7 cellular contexts compared by ENCODE assay signal in genomic region chr16:16420515-16420914, GRCh38. TPM values are rescaled to one million over a fixed set of nuclear protein-coding genes. Genes with fewer than 3 reads are reported as not detected.
DNase-seq lines count a peak whose midpoint lies in the region; ATAC-seq and TF ChIP-seq lines count a peak whose summit lies in the region.
"Not testable (repeated sequence)": the region's sequence is repeated elsewhere in the genome, so short reads cannot be mapped to it uniquely, and the experiment has no call there.
"Had no signal": no experiment of that assay in that cellular context is flagged by ENCODE, and none has a peak within 500 bp of the region (broad histone marks: within the 10 kb centered on the region; RNA-seq: fewer than 3 reads in every experiment).

No MANE protein-coding gene starts in this region.

- H3K27ac Mint-ChIP-seq in CD14-positive monocyte, result not testable (repeated sequence)

- ATAC-seq in Right ventricle myocardium inferior, result peak; percentile 43
- peak; percentile 41 for ATAC-seq in Right ventricle myocardium superior (ENCODE audit: poor library complexity)
- ATAC-seq in heart left ventricle, result peak in 3 of 4 donors; percentile 38 to 58 (median 39)
- ATAC-seq in left ventricle myocardium superior, result peak; percentile 83
- peak in 3 of 4 donors; percentile 63 to 68 (median 65) for ATAC-seq in psoas muscle

- H3K4me3 ChIP-seq in heart left ventricle, psoas muscle: not testable (repeated sequence)

- not testable (repeated sequence) for H3K9me3 Mint-ChIP-seq in CD14-positive monocyte

- H3K9me3 ChIP-seq in heart left ventricle, psoas muscle: not testable (repeated sequence)

- not testable (repeated sequence) for H3K27me3 Mint-ChIP-seq in CD14-positive monocyte (ENCODE audit: low read depth in 3 of 3)

- H3K36me3 Mint-ChIP-seq in CD14-positive monocyte, result not testable (repeated sequence)

- not testable (repeated sequence) for TF ChIP-seq POLR2A in heart left ventricle (IDR thresholded peaks at IDR 0.05)

- not testable (repeated sequence) for H3K4me1 Mint-ChIP-seq in CD14-positive monocyte

- peak; percentile 23 for DNase-seq in CD14-positive monocyte (ENCODE audit: low spot score)
- not testable (repeated sequence) for DNase-seq in Right ventricle myocardium inferior (ENCODE audit: missing footprints); Right ventricle myocardium superior; heart left ventricle; left ventricle myocardium superior; psoas muscle

- 60 to 75% (median 62%) methylated on average over 1 of the region's 1 CpG for WGBS in heart left ventricle, 4 donors
- 11 to 52% (median 33%) methylated on average over 1 of the region's 1 CpG for WGBS in psoas muscle, 3 donors

- not testable (repeated sequence) for H3K36me3 ChIP-seq in heart left ventricle; psoas muscle (ENCODE audit: insufficient read depth in 1 of 2, low read depth in 1 of 2)

- intact Hi-C loops in CD14-positive monocyte (cut with micrococcal nuclease); Right ventricle myocardium inferior (cut with DNase I); Right ventricle myocardium superior (cut with DNase I); heart left ventricle (cut with DNase I); left ventricle myocardium superior (cut with micrococcal nuclease); psoas muscle (cut with DNase I): not testable (repeated sequence)

- not testable (repeated sequence) for H3K4me3 Mint-ChIP-seq in CD14-positive monocyte

- H3K4me1 ChIP-seq in heart left ventricle, psoas muscle: not testable (repeated sequence)

- H3K27ac ChIP-seq in heart left ventricle, psoas muscle: not testable (repeated sequence)

- H3K27me3 ChIP-seq in heart left ventricle; psoas muscle (ENCODE audit: insufficient read depth in 3 of 3, low read length in 2 of 3): not testable (repeated sequence)

- not testable (repeated sequence) for TF ChIP-seq CTCF in CD14-positive monocyte (IDR thresholded peaks at IDR 0.05); heart left ventricle (IDR thresholded peaks at IDR 0.05); psoas muscle (IDR thresholded peaks at IDR 0.05)

RNA-seq across cellular contexts. Expression of gene NPIPA7, which starts 41.6 kb away (rescaled TPM):
- not detected for polyA plus RNA-seq in CD14-positive monocyte
- total RNA-seq in Right ventricle myocardium inferior, result 3.0 TPM
- 3.0 TPM for total RNA-seq in Right ventricle myocardium superior
- 1 to 10 TPM in 7 of 9 donors, under 1 TPM in 2; 0.21 to 5.2 (median 1.7) TPM for total RNA-seq in heart left ventricle
- 1 to 10 TPM; 3.5 to 5.2 TPM for polyA plus RNA-seq in heart left ventricle
- 2.9 TPM for total RNA-seq in left ventricle myocardium superior
- 1 to 10 TPM in 3 of 4 donors, not detected in 1; 2.6 to 2.8 (median 2.6) TPM for total RNA-seq in psoas muscle
- 10 to 100 TPM in 1 of 3 donors, 1 to 10 TPM in 2; 1.7 to 12.2 (median 4.8) TPM for polyA plus RNA-seq in psoas muscle
- polyA plus RNA-seq: CD4-positive, CD25-positive, alpha-beta regulatory T cell had no signal
